Comparison of ENCODE assay signal across 2 cellular contexts in the genomic region with DNA sequence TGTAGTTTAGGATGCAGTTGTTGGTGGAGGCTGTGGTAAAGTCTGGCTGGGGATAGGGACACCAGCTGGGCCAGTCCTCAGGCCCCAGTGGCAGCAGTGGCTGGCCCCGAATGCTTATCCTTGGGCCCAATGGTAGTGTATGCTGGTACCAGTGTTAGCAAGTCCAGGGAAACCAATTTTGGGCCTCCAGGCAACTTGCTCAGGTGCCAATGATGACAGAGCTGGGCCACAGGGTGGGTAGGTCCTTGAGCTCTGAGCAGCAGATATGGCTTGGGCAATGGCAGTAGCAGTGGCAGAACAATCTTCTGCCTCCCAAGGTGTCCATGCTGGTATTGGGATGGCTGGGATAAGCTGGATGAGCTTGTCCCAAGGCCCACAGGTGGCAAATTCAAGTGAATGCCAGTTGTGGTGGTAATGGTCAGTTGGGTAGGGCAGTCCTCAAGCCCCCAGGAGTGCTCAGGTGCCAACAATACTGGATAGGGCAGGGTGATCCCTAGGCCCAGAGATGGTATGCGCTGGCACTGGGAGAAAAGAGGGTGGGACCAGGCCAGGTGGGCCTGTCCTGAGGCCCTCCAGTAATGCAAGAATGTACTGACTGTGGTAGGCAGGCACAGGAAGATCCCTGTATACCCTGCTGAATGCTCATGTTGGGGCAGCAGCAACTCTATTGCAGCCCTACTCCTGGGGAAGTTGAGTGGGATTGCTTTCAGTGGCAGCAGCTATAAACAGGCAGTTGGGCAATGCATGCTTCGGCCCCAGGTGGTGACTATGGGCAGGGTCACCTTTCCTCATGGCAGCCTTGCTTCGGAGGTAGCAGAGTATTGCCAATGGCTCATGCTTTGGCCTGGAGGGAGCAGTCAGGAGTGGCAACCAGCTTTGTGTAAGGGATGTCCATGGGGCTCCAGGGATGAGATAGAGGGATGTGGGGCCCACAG.
A peak's percentile ranks its signal among the peaks of the same experiment; 100 is the strongest.
TF ChIP-seq lines count a peak whose summit lies in the region.

No MANE protein-coding gene starts in this region.

TF ChIP-seq in HepG2, 621 proteins besides CTCF, POLR2A, EP300 and RAD21 (continues in another document):
- TF ChIP-seq ERF (CRISPR knock-in tag; IDR thresholded peaks at IDR 0.05) (no peak), ZMYM2 (CRISPR knock-in tag; IDR thresholded peaks at IDR 0.05) (no peak), ZNF792 (CRISPR knock-in tag; IDR thresholded peaks at IDR 0.05) (no peak), SAFB2 (CRISPR knock-in tag; IDR thresholded peaks at IDR 0.05; ENCODE audit: borderline replicate concordance, low read depth) (peak; percentile 75; the same call in 1 of the 2 replicates), AGO1 (IDR thresholded peaks at IDR 0.05; ENCODE audit: low read depth, low read length, poor library complexity, severe bottlenecking) (no peak), DNMT1 (CRISPR knock-in tag; IDR thresholded peaks at IDR 0.05) (peak; percentile 78; the same call in 1 of the 2 replicates), GZF1 (CRISPR knock-in tag; IDR thresholded peaks at IDR 0.05) (no peak), GFI1 (CRISPR knock-in tag; IDR thresholded peaks at IDR 0.05; ENCODE audit: borderline replicate concordance) (no peak), GTF3A (CRISPR knock-in tag; conservative IDR thresholded peaks at IDR 0.05) (no peak), ZNF766 (CRISPR knock-in tag; IDR thresholded peaks at IDR 0.05; ENCODE audit: borderline replicate concordance) (no peak), PPARG (CRISPR knock-in tag; conservative IDR thresholded peaks at IDR 0.05) (no peak), ZBTB21 (CRISPR knock-in tag; IDR thresholded peaks at IDR 0.05) (no peak), PHF21A (CRISPR knock-in tag; IDR thresholded peaks at IDR 0.05) (no peak), ZNF75D (CRISPR knock-in tag; IDR thresholded peaks at IDR 0.05; ENCODE audit: borderline replicate concordance) (no peak), NCOA5 (CRISPR knock-in tag; IDR thresholded peaks at IDR 0.05) (peak; percentile 83; the same call in 1 of the 2 replicates), POLR2G (IDR thresholded peaks at IDR 0.05; ENCODE audit: low read depth, low read length) (peak; percentile 74), KLF16 (CRISPR knock-in tag; IDR thresholded peaks at IDR 0.05) (no peak), ELF4 (CRISPR knock-in tag; IDR thresholded peaks at IDR 0.05; ENCODE audit: borderline replicate concordance) (no peak), ARNTL (CRISPR knock-in tag; IDR thresholded peaks at IDR 0.05) (no peak), ZNF326 (CRISPR knock-in tag; IDR thresholded peaks at IDR 0.05; ENCODE audit: borderline replicate concordance) (peak; percentile 46; the same call in 1 of the 2 replicates)
- TF ChIP-seq, protein P1, sequence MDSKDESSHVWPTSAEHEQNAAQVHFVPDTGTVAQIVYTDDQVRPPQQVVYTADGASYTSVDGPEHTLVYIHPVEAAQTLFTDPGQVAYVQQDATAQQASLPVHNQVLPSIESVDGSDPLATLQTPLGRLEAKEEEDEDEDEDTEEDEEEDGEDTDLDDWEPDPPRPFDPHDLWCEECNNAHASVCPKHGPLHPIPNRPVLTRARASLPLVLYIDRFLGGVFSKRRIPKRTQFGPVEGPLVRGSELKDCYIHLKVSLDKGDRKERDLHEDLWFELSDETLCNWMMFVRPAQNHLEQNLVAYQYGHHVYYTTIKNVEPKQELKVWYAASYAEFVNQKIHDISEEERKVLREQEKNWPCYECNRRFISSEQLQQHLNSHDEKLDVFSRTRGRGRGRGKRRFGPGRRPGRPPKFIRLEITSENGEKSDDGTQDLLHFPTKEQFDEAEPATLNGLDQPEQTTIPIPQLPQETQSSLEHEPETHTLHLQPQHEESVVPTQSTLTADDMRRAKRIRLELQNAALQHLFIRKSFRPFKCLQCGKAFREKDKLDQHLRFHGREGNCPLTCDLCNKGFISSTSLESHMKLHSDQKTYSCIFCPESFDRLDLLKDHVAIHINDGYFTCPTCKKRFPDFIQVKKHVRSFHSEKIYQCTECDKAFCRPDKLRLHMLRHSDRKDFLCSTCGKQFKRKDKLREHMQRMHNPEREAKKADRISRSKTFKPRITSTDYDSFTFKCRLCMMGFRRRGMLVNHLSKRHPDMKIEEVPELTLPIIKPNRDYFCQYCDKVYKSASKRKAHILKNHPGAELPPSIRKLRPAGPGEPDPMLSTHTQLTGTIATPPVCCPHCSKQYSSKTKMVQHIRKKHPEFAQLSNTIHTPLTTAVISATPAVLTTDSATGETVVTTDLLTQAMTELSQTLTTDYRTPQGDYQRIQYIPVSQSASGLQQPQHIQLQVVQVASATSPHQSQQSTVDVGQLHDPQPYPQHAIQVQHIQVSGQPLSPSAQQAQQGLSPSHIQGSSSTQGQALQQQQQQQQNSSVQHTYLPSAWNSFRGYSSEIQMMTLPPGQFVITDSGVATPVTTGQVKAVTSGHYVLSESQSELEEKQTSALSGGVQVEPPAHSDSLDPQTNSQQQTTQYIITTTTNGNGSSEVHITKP (CRISPR knock-in tag; IDR thresholded peaks at IDR 0.05; ENCODE audit: low read depth), result no peak
- TF ChIP-seq, protein P2, sequence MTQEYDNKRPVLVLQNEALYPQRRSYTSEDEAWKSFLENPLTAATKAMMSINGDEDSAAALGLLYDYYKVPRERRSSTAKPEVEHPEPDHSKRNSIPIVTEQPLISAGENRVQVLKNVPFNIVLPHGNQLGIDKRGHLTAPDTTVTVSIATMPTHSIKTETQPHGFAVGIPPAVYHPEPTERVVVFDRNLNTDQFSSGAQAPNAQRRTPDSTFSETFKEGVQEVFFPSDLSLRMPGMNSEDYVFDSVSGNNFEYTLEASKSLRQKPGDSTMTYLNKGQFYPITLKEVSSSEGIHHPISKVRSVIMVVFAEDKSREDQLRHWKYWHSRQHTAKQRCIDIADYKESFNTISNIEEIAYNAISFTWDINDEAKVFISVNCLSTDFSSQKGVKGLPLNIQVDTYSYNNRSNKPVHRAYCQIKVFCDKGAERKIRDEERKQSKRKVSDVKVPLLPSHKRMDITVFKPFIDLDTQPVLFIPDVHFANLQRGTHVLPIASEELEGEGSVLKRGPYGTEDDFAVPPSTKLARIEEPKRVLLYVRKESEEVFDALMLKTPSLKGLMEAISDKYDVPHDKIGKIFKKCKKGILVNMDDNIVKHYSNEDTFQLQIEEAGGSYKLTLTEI (CRISPR knock-in tag; conservative IDR thresholded peaks at IDR 0.05), result no peak

TF ChIP-seq in H1, 55 proteins besides CTCF, POLR2A, EP300 and RAD21:
- TF ChIP-seq, protein P3, sequence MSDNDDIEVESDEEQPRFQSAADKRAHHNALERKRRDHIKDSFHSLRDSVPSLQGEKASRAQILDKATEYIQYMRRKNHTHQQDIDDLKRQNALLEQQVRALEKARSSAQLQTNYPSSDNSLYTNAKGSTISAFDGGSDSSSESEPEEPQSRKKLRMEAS (IDR thresholded peaks at IDR 0.05), result 0 out of 2 replicates have a peak, but pooled peaks have one; percentile 26
- TF ChIP-seq ZNF274 (IDR thresholded peaks at IDR 0.05; ENCODE audit: borderline replicate concordance, extremely low read depth, low read length), result no peak
